Comparison of ENCODE assay signal across 16 cellular contexts in genomic region chr6:44119704-44120262, GRCh38. TPM values are rescaled to one million over a fixed set of nuclear protein-coding genes. Genes with fewer than 3 reads are reported as not detected.
A peak's percentile ranks its signal among the peaks of the same experiment; 100 is the strongest.
DNase-seq lines count a peak whose midpoint lies in the region; ATAC-seq, FAIRE-seq and TF ChIP-seq lines count a peak whose summit lies in the region.
"Had no signal": no experiment of that assay in that cellular context is flagged by ENCODE, and none has a peak within 500 bp of the region (broad histone marks: within the 10 kb centered on the region; RNA-seq: fewer than 3 reads in every experiment).

No MANE protein-coding gene starts in this region.

- RAD21 ChIA-PET in GM12878 (lab: Charles Lee; ENCODE audit: unreplicated experiment): no interaction called here

- peaks cover 0 to 6% of the 10 kb centered on the region in 2 experiments; a peak in 2 of 4 replicates for H3K36me3 ChIP-seq in GM12878 (ENCODE audit: control insufficient read depth in 2 of 2, insufficient read depth in 2 of 2, low read length in 1 of 2)
- peaks cover 14% of the 10 kb centered on the region for H3K36me3 ChIP-seq in lower lobe of right lung
- H3K36me3 ChIP-seq: ascending aorta had no signal

- H3K9ac ChIP-seq in GM12878 (ENCODE audit: control insufficient read depth, insufficient read depth, low read length): no peak overlapping the region

- H3K27ac ChIP-seq in GM12878 (ENCODE audit: control insufficient read depth, insufficient read depth) (no peak overlapping the region), lower lobe of right lung (peak overlapping the region; percentile 91)

- TF ChIP-seq RAD21 in GM12878 (IDR thresholded peaks at IDR 0.05; ENCODE audit: insufficient read depth, low read depth, low read length): no peak

- SMC1A ChIA-PET in GM12878 (lab: Charles Lee; ENCODE audit: uncharacterized antibody, unreplicated experiment): no interaction called here

- H3K27me3 ChIP-seq in GM12878 (replicated peaks in 1 of 2; ENCODE audit: control insufficient read depth in 2 of 2, insufficient read depth in 2 of 2, low read length in 1 of 2) (no peaks in the 10 kb centered on the region), lower lobe of right lung (ENCODE audit: low read depth) (no peaks in the 10 kb centered on the region)
- H3K27me3 ChIP-seq: ascending aorta had no signal

- no peak overlapping the region for H3K4me3 Mint-ChIP-seq in activated naive CD8-positive, alpha-beta T cell treated with anti-CD3 and anti-CD28 coated beads, Interleukin-2, amount 10 ng/mL, durations not matched to agents 7 days and 5 days
- no peak overlapping the region for H3K4me3 Mint-ChIP-seq in activated naive CD8-positive, alpha-beta T cell treated with anti-CD3 and anti-CD28 coated beads for 36 hours
- no peak overlapping the region for H3K4me3 Mint-ChIP-seq in type B pancreatic cell
- H3K4me3 Mint-ChIP-seq: activated CD4-positive, alpha-beta T cell treated with anti-CD3 and anti-CD28 coated beads for 36 hours; natural killer cell treated with Interleukin-12 subunit alpha and Interleukin-12 subunit beta and Interleukin-15 and Interleukin-18, amount 100 ng/mL, for 72 hours; T-helper 1 cell treated with Interleukin-12 subunit alpha and Interleukin-12 subunit beta and Interleukin-4 antibody, amounts not matched to agents 30 μg/mL and 1 μg/mL, for 36 hours had no signal

- H3K79me2 ChIP-seq in GM12878 (ENCODE audit: control insufficient read depth, insufficient read depth, low read length): peaks cover 86% of the 10 kb centered on the region

- no peaks in the 10 kb centered on the region for H3K27me3 Mint-ChIP-seq in activated naive CD8-positive, alpha-beta T cell treated with anti-CD3 and anti-CD28 coated beads, Interleukin-2, amount 10 ng/mL, durations not matched to agents 7 days and 5 days
- H3K27me3 Mint-ChIP-seq in activated naive CD8-positive, alpha-beta T cell treated with anti-CD3 and anti-CD28 coated beads for 36 hours: no peaks in the 10 kb centered on the region
- no peaks in the 10 kb centered on the region for H3K27me3 Mint-ChIP-seq in type B pancreatic cell
- H3K27me3 Mint-ChIP-seq: activated CD4-positive, alpha-beta T cell treated with anti-CD3 and anti-CD28 coated beads for 36 hours; natural killer cell treated with Interleukin-12 subunit alpha and Interleukin-12 subunit beta and Interleukin-15 and Interleukin-18, amount 100 ng/mL, for 72 hours had no signal

- 58% methylated on average over 5 of the region's 5 CpGs for WGBS in GM12878 (ENCODE audit: insufficient coverage, insufficient replicate concordance, low lambda C conversion rate, missing lambda C conversion rate)

- peak overlapping the region; percentile 46; the same call in 1 of the 2 replicates for H3K4me2 ChIP-seq in GM12878 (ENCODE audit: control insufficient read depth, insufficient read depth)

- peaks cover 9% of the 10 kb centered on the region; the same call in 1 of the 2 replicates for H4K20me1 ChIP-seq in GM12878 (ENCODE audit: control insufficient read depth, insufficient read depth)

- intact Hi-C loops in GM12878 (cut with micrococcal nuclease; ENCODE audit: unreplicated experiment): no loop called here
- intact Hi-C loops in lower lobe of right lung (cut with DNase I): no loop called here

- H3K4me1 ChIP-seq in GM12878 (ENCODE audit: control insufficient read depth, insufficient read depth, low read length): peaks cover 23% of the 10 kb centered on the region
- H3K4me1 ChIP-seq in lower lobe of right lung: peaks cover 84% of the 10 kb centered on the region

- no TSS peak for BruUV-seq in GM12878 (replicated peaks; lab: Mats Ljungman, UMichigan)

- ATAC-seq in activated naive CD8-positive, alpha-beta T cell treated with anti-CD3 and anti-CD28 coated beads, Interleukin-2, amount 10 ng/mL, durations not matched to agents 7 days and 5 days (ENCODE audit: low read depth): no peak
- ATAC-seq in GM12878: no peak
- ATAC-seq in lower lobe of right lung: peak; percentile 85 to 87
- ATAC-seq: activated CD4-positive, alpha-beta T cell treated with anti-CD3 and anti-CD28 coated beads for 36 hours; natural killer cell treated with Interleukin-12 subunit alpha and Interleukin-12 subunit beta and Interleukin-15 and Interleukin-18, amount 100 ng/mL, for 72 hours had no signal

- H3K9me3 ChIP-seq in GM12878 (replicated peaks; ENCODE audit: control insufficient read depth, insufficient read depth, low read length) (no peaks in the 10 kb centered on the region), lower lobe of right lung (no peaks in the 10 kb centered on the region)
- H3K9me3 ChIP-seq: ascending aorta had no signal

- H2AFZ ChIP-seq in GM12878 (ENCODE audit: control insufficient read depth, low read depth, low read length): no peak overlapping the region

- H3K4me3 ChIP-seq in GM12878 (no peak overlapping the region), lower lobe of right lung (no peak overlapping the region)
- H3K4me3 ChIP-seq: ascending aorta had no signal

- no peaks in the 10 kb centered on the region for H3K9me3 Mint-ChIP-seq in activated naive CD8-positive, alpha-beta T cell treated with anti-CD3 and anti-CD28 coated beads, Interleukin-2, amount 10 ng/mL, durations not matched to agents 7 days and 5 days
- H3K9me3 Mint-ChIP-seq in activated naive CD8-positive, alpha-beta T cell treated with anti-CD3 and anti-CD28 coated beads for 36 hours: no peaks in the 10 kb centered on the region
- H3K9me3 Mint-ChIP-seq in type B pancreatic cell: no peaks in the 10 kb centered on the region
- H3K9me3 Mint-ChIP-seq: natural killer cell treated with Interleukin-12 subunit alpha and Interleukin-12 subunit beta and Interleukin-15 and Interleukin-18, amount 100 ng/mL, for 72 hours; T-helper 1 cell treated with Interleukin-12 subunit alpha and Interleukin-12 subunit beta and Interleukin-4 antibody, amounts not matched to agents 30 μg/mL and 1 μg/mL, for 36 hours had no signal

- in situ Hi-C loops in GM12878 (cut with MboI): no loop called here
- in situ Hi-C loops in ACHN (cut with HindIII; ENCODE audit: low pct_ligation_motif_present, low pct_unique_long_range_greater_than_20kb, low sequenced_read_pairs): no loop called here

- peak overlapping the region; percentile 0 for H3K27ac Mint-ChIP-seq in activated naive CD8-positive, alpha-beta T cell treated with anti-CD3 and anti-CD28 coated beads, Interleukin-2, amount 10 ng/mL, durations not matched to agents 7 days and 5 days
- no peak overlapping the region for H3K27ac Mint-ChIP-seq in activated naive CD8-positive, alpha-beta T cell treated with anti-CD3 and anti-CD28 coated beads for 36 hours
- H3K27ac Mint-ChIP-seq in type B pancreatic cell: peak overlapping the region; percentile 18
- H3K27ac Mint-ChIP-seq: activated CD4-positive, alpha-beta T cell treated with anti-CD3 and anti-CD28 coated beads for 36 hours; natural killer cell treated with Interleukin-12 subunit alpha and Interleukin-12 subunit beta and Interleukin-15 and Interleukin-18, amount 100 ng/mL, for 72 hours; T-helper 1 cell treated with Interleukin-12 subunit alpha and Interleukin-12 subunit beta and Interleukin-4 antibody, amounts not matched to agents 30 μg/mL and 1 μg/mL, for 36 hours had no signal

- no peak for FAIRE-seq in GM12878 (lab: Jason Lieb, UNC)

- TF ChIP-seq CTCF in GM12878 (IDR thresholded peaks at IDR 0.05 in 2 of 3, conservative IDR thresholded peaks at IDR 0.05 in 1 of 3; ENCODE audit: control insufficient read depth in 2 of 3, extremely low read depth in 1 of 3, insufficient read depth in 1 of 3, low read depth in 3 of 3, low read length in 3 of 3) (no peak), lower lobe of right lung (IDR thresholded peaks at IDR 0.05) (no peak), type B pancreatic cell (conservative IDR thresholded peaks at IDR 0.05) (no peak)

- TF ChIP-seq EP300 in GM12878 (IDR thresholded peaks at IDR 0.05; ENCODE audit: borderline replicate concordance in 1 of 2, control insufficient read depth in 1 of 2, low read depth in 2 of 2, low read length in 2 of 2): no peak

- CTCF ChIA-PET in GM12878 (lab: Yijun Ruan, JAX): interaction anchor here (1.6 kb wide), 1 partner anchor 22 kb away, joined by 5 read pairs; no protein-coding TSS in a partner anchor

- H3K36me3 Mint-ChIP-seq in activated naive CD8-positive, alpha-beta T cell treated with anti-CD3 and anti-CD28 coated beads, Interleukin-2, amount 10 ng/mL, durations not matched to agents 7 days and 5 days: peaks cover 19% of the 10 kb centered on the region
- peaks cover 19% of the 10 kb centered on the region for H3K36me3 Mint-ChIP-seq in activated naive CD8-positive, alpha-beta T cell treated with anti-CD3 and anti-CD28 coated beads for 36 hours
- H3K36me3 Mint-ChIP-seq in type B pancreatic cell: peaks cover 5% of the 10 kb centered on the region

- no peak for DNase-seq in activated naive CD8-positive, alpha-beta T cell treated with anti-CD3 and anti-CD28 coated beads, Interleukin-2, amount 10 ng/mL, durations not matched to agents 7 days and 5 days
- DNase-seq in activated naive CD8-positive, alpha-beta T cell treated with anti-CD3 and anti-CD28 coated beads for 36 hours: no peak
- DNase-seq in GM12878 (ENCODE audit: low read depth, low spot score) (no peak), lower lobe of right lung (peak; percentile 75), type B pancreatic cell (ENCODE audit: extremely low spot score, unreplicated experiment) (no peak), ACHN (no peak), NCI-H446 (lab: John Stamatoyannopoulos, UW) (no peak), SHP77 (lab: John Stamatoyannopoulos, UW) (no peak)
- DNase-seq: activated CD4-positive, alpha-beta T cell treated with anti-CD3 and anti-CD28 coated beads for 36 hours; left cardiac atrium; NCI-H1048; NCI-H226 had no signal

- peaks cover 55% of the 10 kb centered on the region for H3K4me1 Mint-ChIP-seq in activated naive CD8-positive, alpha-beta T cell treated with anti-CD3 and anti-CD28 coated beads, Interleukin-2, amount 10 ng/mL, durations not matched to agents 7 days and 5 days
- H3K4me1 Mint-ChIP-seq in activated naive CD8-positive, alpha-beta T cell treated with anti-CD3 and anti-CD28 coated beads for 36 hours: peaks cover 61% of the 10 kb centered on the region
- peaks cover 64% of the 10 kb centered on the region for H3K4me1 Mint-ChIP-seq in type B pancreatic cell (ENCODE audit: unreplicated experiment)

- POLR2A ChIA-PET in activated naive CD8-positive, alpha-beta T cell treated with anti-CD3 and anti-CD28 coated beads, Interleukin-2, amount 10 ng/mL, durations not matched to agents 7 days and 5 days (lab: Charles Lee): no interaction called here
- POLR2A ChIA-PET in GM12878 (lab: Charles Lee): interaction anchor here (0.5 kb wide), 1 partner anchor 486 kb away, joined by 3 read pairs; no protein-coding TSS in a partner anchor

- TF ChIP-seq POLR2A in GM12878 (IDR thresholded peaks at IDR 0.05; ENCODE audit: low read depth, low read length): no peak

RNA-seq across cellular contexts. Expression of gene MRPL14, which starts 7.5 kb away (rescaled TPM):
- 10 to 100 TPM; 44.1 to 51.6 TPM for total RNA-seq in activated naive CD8-positive, alpha-beta T cell treated with anti-CD3 and anti-CD28 coated beads, Interleukin-2, amount 10 ng/mL, durations not matched to agents 7 days and 5 days
- 10 to 100 TPM; 58.5 to 60.8 TPM for total RNA-seq in activated naive CD8-positive, alpha-beta T cell treated with anti-CD3 and anti-CD28 coated beads for 36 hours
- 26.2 and 26.4 TPM in 2 replicates for total RNA-seq in GM12878 (2013; cell fraction: nucleolus; rRNA removed)
- total RNA-seq in GM12878 (2014; rRNA removed) (107 and 109 TPM in 2 replicates), GM12878 (2014; rRNA removed; fragmentation: Illumina TruSeq; extraction: Trizol) (74.9 and 80.5 TPM in 2 replicates), GM12878 (2021) (85.9 and 91.1 TPM in 2 replicates), lower lobe of right lung (83.9 TPM), type B pancreatic cell (ENCODE audit: low replicate concordance) (45.5 and 53.7 TPM in 2 replicates)
- 45.9 TPM for polyA plus RNA-seq in GM12878 (2011; ENCODE audit: low read depth)
- polyA plus RNA-seq in GM12878 (2011; rRNA removed) (91.6 and 128 TPM in 2 replicates), GM12878 (2014; fragmentation: Illumina TruSeq; extraction: Trizol) (68.1 and 87.4 TPM in 2 replicates), GM12878 (2014; fragmentation: Nextera tagmentation; extraction: Ambion mirVana) (100 to 1,000 TPM; 291 to 294 TPM), GM12878 (2014; rRNA removed) (117 and 145 TPM in 2 replicates), GM12878 (2016; fragmentation: Nextera tagmentation; extraction: Ambion mirVana) (100 to 1,000 TPM; 170 to 193 TPM)
- polyA plus RNA-seq in GM12878 (2011; cell fraction: cytosol; rRNA removed): 127 and 146 TPM in 2 replicates
- 48.1 and 49.3 TPM in 2 replicates for polyA plus RNA-seq in GM12878 (2011; cell fraction: nucleus; rRNA removed)
- 68.0 and 83.2 TPM in 2 replicates for polyA plus RNA-seq in GM12878 (2012)
- polyA minus RNA-seq in GM12878 (2011; rRNA and poly(A)+ RNA removed): 21.9 and 36.1 TPM in 2 replicates
- polyA minus RNA-seq in GM12878 (2011; cell fraction: cytosol; rRNA and poly(A)+ RNA removed): 16.8 and 17.4 TPM in 2 replicates
- polyA minus RNA-seq in GM12878 (2011; cell fraction: nucleus; rRNA and poly(A)+ RNA removed): 7.9 and 9.6 TPM in 2 replicates

RNA-seq across cellular contexts. Expression of gene TMEM63B, which starts 7.6 kb away (rescaled TPM):
- 10 to 100 TPM; 20.8 to 21.8 TPM for total RNA-seq in activated naive CD8-positive, alpha-beta T cell treated with anti-CD3 and anti-CD28 coated beads, Interleukin-2, amount 10 ng/mL, durations not matched to agents 7 days and 5 days
- total RNA-seq in activated naive CD8-positive, alpha-beta T cell treated with anti-CD3 and anti-CD28 coated beads for 36 hours: 10 to 100 TPM; 11.7 to 12.1 TPM
- 27.1 and 27.5 TPM in 2 replicates for total RNA-seq in GM12878 (2013; cell fraction: nucleolus; rRNA removed)
- 7.1 and 7.5 TPM in 2 replicates for total RNA-seq in GM12878 (2014; rRNA removed)
- total RNA-seq in GM12878 (2014; rRNA removed; fragmentation: Illumina TruSeq; extraction: Trizol): 4.0 and 4.1 TPM in 2 replicates
- 12.8 and 14.8 TPM in 2 replicates for total RNA-seq in GM12878 (2021)
- 5.4 TPM for polyA plus RNA-seq in GM12878 (2011; ENCODE audit: low read depth)
- 9.2 and 15.0 TPM in 2 replicates for polyA plus RNA-seq in GM12878 (2011; rRNA removed)
- 21.7 and 22.5 TPM in 2 replicates for polyA plus RNA-seq in GM12878 (2011; cell fraction: cytosol; rRNA removed)
- 54.7 and 59.6 TPM in 2 replicates for polyA plus RNA-seq in GM12878 (2011; cell fraction: nucleus; rRNA removed)
- polyA plus RNA-seq in GM12878 (2012): 8.2 and 11.7 TPM in 2 replicates
- 7.4 and 9.5 TPM in 2 replicates for polyA plus RNA-seq in GM12878 (2014; fragmentation: Illumina TruSeq; extraction: Trizol)
- polyA plus RNA-seq in GM12878 (2014; fragmentation: Nextera tagmentation; extraction: Ambion mirVana): under 1 TPM in 1 of 2 experiments, not detected in 1; 0.09 TPM
- 9.5 and 10.2 TPM in 2 replicates for polyA plus RNA-seq in GM12878 (2014; rRNA removed)
- polyA plus RNA-seq in GM12878 (2016; fragmentation: Nextera tagmentation; extraction: Ambion mirVana): 1 to 10 TPM; 4.3 to 5.1 TPM
- polyA minus RNA-seq in GM12878 (2011; rRNA and poly(A)+ RNA removed): 36.4 and 36.7 TPM in 2 replicates
- 9.3 and 13.2 TPM in 2 replicates for polyA minus RNA-seq in GM12878 (2011; cell fraction: cytosol; rRNA and poly(A)+ RNA removed)
- 8.3 and 15.1 TPM in 2 replicates for polyA minus RNA-seq in GM12878 (2011; cell fraction: nucleus; rRNA and poly(A)+ RNA removed)
- total RNA-seq in lower lobe of right lung: 99.2 TPM
- 45.5 and 57.5 TPM in 2 replicates for total RNA-seq in type B pancreatic cell (ENCODE audit: low replicate concordance)

RNA-seq across cellular contexts. Expression of gene CAPN11, which starts 38.8 kb away (rescaled TPM):
- not detected for total RNA-seq in activated naive CD8-positive, alpha-beta T cell treated with anti-CD3 and anti-CD28 coated beads, Interleukin-2, amount 10 ng/mL, durations not matched to agents 7 days and 5 days
- total RNA-seq in activated naive CD8-positive, alpha-beta T cell treated with anti-CD3 and anti-CD28 coated beads for 36 hours: under 1 TPM; 0.12 to 0.25 TPM
- total RNA-seq in GM12878 (2013; cell fraction: nucleolus; rRNA removed): not detected in 2 replicates
- total RNA-seq in GM12878 (2014; rRNA removed) (0.11 and 0.34 TPM in 2 replicates), GM12878 (2014; rRNA removed; fragmentation: Illumina TruSeq; extraction: Trizol) (0.09 and 0.22 TPM in 2 replicates), GM12878 (2021) (0.29 and 0.44 TPM in 2 replicates), lower lobe of right lung (0.27 TPM), type B pancreatic cell (ENCODE audit: low replicate concordance) (not detected in 2 replicates)
- 0.35 TPM for polyA plus RNA-seq in GM12878 (2011; ENCODE audit: low read depth)
- polyA plus RNA-seq in GM12878 (2011; rRNA removed) (0.39 and 0.50 TPM in 2 replicates), GM12878 (2014; fragmentation: Illumina TruSeq; extraction: Trizol) (0.28 and 0.46 TPM in 2 replicates), GM12878 (2014; fragmentation: Nextera tagmentation; extraction: Ambion mirVana) (under 1 TPM; 0.05 to 0.06 TPM), GM12878 (2014; rRNA removed) (0.35 and 0.42 TPM in 2 replicates), GM12878 (2016; fragmentation: Nextera tagmentation; extraction: Ambion mirVana) (under 1 TPM; 0.15 to 0.37 TPM)
- polyA plus RNA-seq in GM12878 (2011; cell fraction: cytosol; rRNA removed): 0.37 and 0.52 TPM in 2 replicates
- polyA plus RNA-seq in GM12878 (2011; cell fraction: nucleus; rRNA removed): 2.4 and 4.4 TPM in 2 replicates
- polyA plus RNA-seq in GM12878 (2012): 0.41 and 0.73 TPM in 2 replicates
- polyA minus RNA-seq in GM12878 (2011; rRNA and poly(A)+ RNA removed): 0.22 and 0.41 TPM in 2 replicates
- polyA minus RNA-seq in GM12878 (2011; cell fraction: cytosol; rRNA and poly(A)+ RNA removed): not detected in 2 replicates
- polyA minus RNA-seq in GM12878 (2011; cell fraction: nucleus; rRNA and poly(A)+ RNA removed): 0.36 and 1.1 TPM in 2 replicates
- total RNA-seq: A172; natural killer cell treated with Interleukin-12 subunit alpha and Interleukin-12 subunit beta and Interleukin-15 and Interleukin-18, amount 100 ng/mL, for 72 hours had no signal

Comparison
In these comparisons a context has a peak if more than half of its experiments do, and no peak if none do; other contexts are left out.
1. ATAC-seq: peak in lower lobe of right lung (2 of 2); none in activated naive CD8-positive, alpha-beta T cell treated with anti-CD3 and anti-CD28 coated beads, Interleukin-2, amount 10 ng/mL, durations not matched to agents 7 days and 5 days (single experiment) and GM12878 (single experiment).